In the genomic region with DNA sequence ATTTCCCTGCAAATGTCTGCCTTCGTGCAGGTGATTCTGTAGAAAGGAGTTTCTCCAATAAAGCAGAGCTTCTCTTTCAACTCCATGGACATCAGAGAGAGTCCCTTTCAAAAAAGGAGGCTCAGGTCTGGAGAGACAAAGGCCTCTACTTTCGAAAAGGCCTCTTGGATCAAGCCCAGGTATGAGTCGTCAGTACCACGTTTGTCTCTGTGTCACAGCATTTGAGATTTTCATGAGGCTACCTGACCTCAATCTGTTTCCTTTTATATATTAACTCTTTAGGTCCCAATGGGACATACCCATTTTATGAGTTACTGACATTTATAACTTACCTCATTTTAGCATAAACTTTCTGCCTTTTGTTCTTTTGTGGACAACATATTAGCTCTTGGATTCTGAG, we compare ENCODE assay signal across 30 cellular contexts.
DNase-seq lines count a peak whose midpoint lies in the region; ATAC-seq lines count a peak whose summit lies in the region.
"Had no signal": no experiment of that assay in that cellular context is flagged by ENCODE, and none has a peak within 500 bp of the region (broad histone marks: within the 10 kb centered on the region; RNA-seq: fewer than 3 reads in every experiment).

No MANE protein-coding gene starts in this region.

- H3K27ac ChIP-seq in Karpas-422 (ENCODE audit: low read length) = no peak overlapping the region
- H3K27ac ChIP-seq: BLaER1 treated with 17β-estradiol and CSF1 and Interleukin-3, amounts not matched to agents 10 nM and 100 nM; gastrocnemius medialis; pancreas; SJCRH30 had no signal

- peaks cover 5% of the 10 kb centered on the region for H3K9me3 Mint-ChIP-seq in activated naive CD4-positive, alpha-beta T cell treated with anti-CD3 and anti-CD28 coated beads, Interleukin-2, amount 50 U/mL, for 24 hours
- no peaks in the 10 kb centered on the region for H3K9me3 Mint-ChIP-seq in activated naive CD8-positive, alpha-beta T cell (ENCODE audit: low read depth)
- no peaks in the 10 kb centered on the region for H3K9me3 Mint-ChIP-seq in stimulated activated effector memory CD8-positive, alpha-beta T cell treated with anti-CD3 and anti-CD28 coated beads, Interleukin-12 subunit alpha, Interleukin-12 subunit beta, amount 100 ng/mL, for 72 hours
- H3K9me3 Mint-ChIP-seq: activated B cell treated with CpG ODN at 0.5 μM for 24 hours, endodermal cell, IgD-negative memory B cell, T-cell had no signal

- H3K36me3 ChIP-seq in Karpas-422 (ENCODE audit: insufficient read depth, low read length) = no peaks in the 10 kb centered on the region
- H3K36me3 ChIP-seq: BLaER1 treated with 17β-estradiol and CSF1 and Interleukin-3, amounts not matched to agents 10 nM and 100 nM; gastrocnemius medialis; pancreas; SJCRH30 had no signal

- H3K4me3 ChIP-seq in Karpas-422 (ENCODE audit: low read length) = no peak overlapping the region
- H3K4me3 ChIP-seq: BLaER1 treated with 17β-estradiol and CSF1 and Interleukin-3, amounts not matched to agents 10 nM and 100 nM; gastrocnemius medialis; GM12878; hepatocyte; pancreas; SJCRH30 had no signal

- H3K4me2 ChIP-seq in Karpas-422 (ENCODE audit: low read depth, low read length, poor library complexity, severe bottlenecking) = peak overlapping the region; percentile 6
- H3K4me2 ChIP-seq: BLaER1 treated with 17β-estradiol and CSF1 and Interleukin-3, amounts not matched to agents 10 nM and 100 nM; hepatocyte had no signal

- H3K27ac Mint-ChIP-seq in activated naive CD4-positive, alpha-beta T cell treated with anti-CD3 and anti-CD28 coated beads, Interleukin-2, amount 50 U/mL, for 24 hours = peak overlapping the region; percentile 94
- H3K27ac Mint-ChIP-seq in activated naive CD8-positive, alpha-beta T cell = peak overlapping the region; percentile 73
- H3K27ac Mint-ChIP-seq in stimulated activated effector memory CD8-positive, alpha-beta T cell treated with anti-CD3 and anti-CD28 coated beads, Interleukin-12 subunit alpha, Interleukin-12 subunit beta, amount 100 ng/mL, for 72 hours = peak overlapping the region; percentile 85
- H3K27ac Mint-ChIP-seq: activated B cell treated with CpG ODN at 0.5 μM for 24 hours; activated naive CD8-positive, alpha-beta T cell treated with anti-CD3 and anti-CD28 coated beads, Interleukin-2, amount 10 ng/mL, durations not matched to agents 7 days and 5 days; endodermal cell; IgD-negative memory B cell had no signal

- no peaks in the 10 kb centered on the region for H3K79me2 ChIP-seq in Karpas-422 (ENCODE audit: low read length)
- H3K79me2 ChIP-seq: hepatocyte had no signal

- no peak overlapping the region for H3K9ac ChIP-seq in Karpas-422 (ENCODE audit: low read length)
- H3K9ac ChIP-seq: BLaER1 treated with 17β-estradiol and CSF1 and Interleukin-3, amounts not matched to agents 10 nM and 100 nM had no signal

- H3K4me3 Mint-ChIP-seq in activated naive CD4-positive, alpha-beta T cell treated with anti-CD3 and anti-CD28 coated beads, Interleukin-2, amount 50 U/mL, for 24 hours = peak overlapping the region; percentile 20
- peak overlapping the region; percentile 2 for H3K4me3 Mint-ChIP-seq in activated naive CD8-positive, alpha-beta T cell
- no peak overlapping the region for H3K4me3 Mint-ChIP-seq in stimulated activated effector memory CD8-positive, alpha-beta T cell treated with anti-CD3 and anti-CD28 coated beads, Interleukin-12 subunit alpha, Interleukin-12 subunit beta, amount 100 ng/mL, for 72 hours
- H3K4me3 Mint-ChIP-seq: activated B cell treated with CpG ODN at 0.5 μM for 24 hours; activated naive CD8-positive, alpha-beta T cell treated with anti-CD3 and anti-CD28 coated beads, Interleukin-2, amount 10 ng/mL, durations not matched to agents 7 days and 5 days; endodermal cell; IgD-negative memory B cell; neural crest cell; T-cell had no signal

- no peak for DNase-seq in activated naive CD4-positive, alpha-beta T cell treated with Interleukin-2 at 50 U/mL for 16 hours
- DNase-seq in Karpas-422 (no peak), Kasumi-1 (lab: John Stamatoyannopoulos, UW) (no peak)
- no peak for DNase-seq in stimulated activated effector memory CD8-positive, alpha-beta T cell treated with anti-CD3 and anti-CD28 coated beads, Interleukin-12 subunit alpha, Interleukin-12 subunit beta, amount 100 ng/mL, for 72 hours (ENCODE audit: low spot score in 2 of 2)
- DNase-seq in activated CD4-positive, CD25-positive, alpha-beta regulatory T cell treated with anti-CD3 and anti-CD28 coated beads, Interleukin-2, amount 50 U/mL, for 72 hours = no peak
- DNase-seq: activated B cell treated with CpG ODN at 0.5 μM for 24 hours; activated CD8-positive, alpha-beta memory T cell treated with anti-CD3 and anti-CD28 coated beads for 24 hours; activated naive CD8-positive, alpha-beta T cell treated with anti-CD3 and anti-CD28 coated beads, Interleukin-2, amount 10 ng/mL, durations not matched to agents 7 days and 5 days; Caco-2; endodermal cell; gastrocnemius medialis; left cardiac atrium; NCI-H2029; NCI-H526; pancreas; retina; SJCRH30; small intestine; stimulated activated CD4-positive, alpha-beta T cell treated with anti-CD3 and anti-CD28 coated beads, Interleukin-1b, Interleukin-23, amount 100 ng/mL, for 48 hours; stimulated activated CD8-positive, alpha-beta memory T cell treated with anti-CD3 and anti-CD28 coated beads, Interleukin-4, amount 100 ng/mL, for 48 hours; trophoblast cell had no signal

- peaks cover 2% of the 10 kb centered on the region for H3K36me3 Mint-ChIP-seq in activated naive CD4-positive, alpha-beta T cell treated with anti-CD3 and anti-CD28 coated beads, Interleukin-2, amount 50 U/mL, for 24 hours
- peaks cover 2% of the 10 kb centered on the region for H3K36me3 Mint-ChIP-seq in activated naive CD8-positive, alpha-beta T cell
- peaks cover 4% of the 10 kb centered on the region for H3K36me3 Mint-ChIP-seq in stimulated activated effector memory CD8-positive, alpha-beta T cell treated with anti-CD3 and anti-CD28 coated beads, Interleukin-12 subunit alpha, Interleukin-12 subunit beta, amount 100 ng/mL, for 72 hours

- ATAC-seq in stimulated activated effector memory CD8-positive, alpha-beta T cell treated with anti-CD3 and anti-CD28 coated beads, Interleukin-12 subunit alpha, Interleukin-12 subunit beta, amount 100 ng/mL, for 72 hours = no peak
- ATAC-seq: esophagus mucosa, gastrocnemius medialis, GM12878, left cardiac atrium, pancreas, T-cell had no signal

- H3K4me1 ChIP-seq in Karpas-422 (ENCODE audit: low read length) = peaks cover 21% of the 10 kb centered on the region
- H3K4me1 ChIP-seq: BLaER1 treated with 17β-estradiol and CSF1 and Interleukin-3, amounts not matched to agents 10 nM and 100 nM; Caco-2; gastrocnemius medialis; pancreas; SJCRH30 had no signal

- H2AFZ ChIP-seq in Karpas-422 (ENCODE audit: low read length) = no peak overlapping the region
- H2AFZ ChIP-seq: hepatocyte had no signal

- H3K27me3 Mint-ChIP-seq in activated naive CD4-positive, alpha-beta T cell treated with anti-CD3 and anti-CD28 coated beads, Interleukin-2, amount 50 U/mL, for 24 hours = no peaks in the 10 kb centered on the region
- H3K27me3 Mint-ChIP-seq in activated naive CD8-positive, alpha-beta T cell = no peaks in the 10 kb centered on the region
- H3K27me3 Mint-ChIP-seq: activated B cell treated with CpG ODN at 0.5 μM for 24 hours; activated naive CD8-positive, alpha-beta T cell treated with anti-CD3 and anti-CD28 coated beads, Interleukin-2, amount 10 ng/mL, durations not matched to agents 7 days and 5 days; IgD-negative memory B cell; T-cell had no signal

- no peaks in the 10 kb centered on the region for H3K9me3 ChIP-seq in Karpas-422 (ENCODE audit: low read length)
- H3K9me3 ChIP-seq: BLaER1 treated with 17β-estradiol and CSF1 and Interleukin-3, amounts not matched to agents 10 nM and 100 nM; Caco-2; gastrocnemius medialis; pancreas; SJCRH30 had no signal

- no peaks in the 10 kb centered on the region for H3K27me3 ChIP-seq in Karpas-422 (ENCODE audit: low read length)
- H3K27me3 ChIP-seq: BLaER1 treated with 17β-estradiol and CSF1 and Interleukin-3, amounts not matched to agents 10 nM and 100 nM; gastrocnemius medialis; hepatocyte; pancreas had no signal

- H3K9me2 ChIP-seq in Karpas-422 (replicated peaks; ENCODE audit: insufficient read depth, low read length) = no peaks in the 10 kb centered on the region

- peaks cover 75% of the 10 kb centered on the region for H3K4me1 Mint-ChIP-seq in activated naive CD4-positive, alpha-beta T cell treated with anti-CD3 and anti-CD28 coated beads, Interleukin-2, amount 50 U/mL, for 24 hours
- H3K4me1 Mint-ChIP-seq in activated naive CD8-positive, alpha-beta T cell (ENCODE audit: low read depth) = peaks cover 71% of the 10 kb centered on the region
- peaks cover 56% of the 10 kb centered on the region for H3K4me1 Mint-ChIP-seq in stimulated activated effector memory CD8-positive, alpha-beta T cell treated with anti-CD3 and anti-CD28 coated beads, Interleukin-12 subunit alpha, Interleukin-12 subunit beta, amount 100 ng/mL, for 72 hours
- H3K4me1 Mint-ChIP-seq: endodermal cell had no signal

- H4K20me1 ChIP-seq in Karpas-422 (ENCODE audit: insufficient read depth, low read depth, low read length) = no peaks in the 10 kb centered on the region
- H4K20me1 ChIP-seq: BLaER1 treated with 17β-estradiol and CSF1 and Interleukin-3, amounts not matched to agents 10 nM and 100 nM had no signal
